Comparison of ENCODE assay signal across 34 cellular contexts in the genomic region with DNA sequence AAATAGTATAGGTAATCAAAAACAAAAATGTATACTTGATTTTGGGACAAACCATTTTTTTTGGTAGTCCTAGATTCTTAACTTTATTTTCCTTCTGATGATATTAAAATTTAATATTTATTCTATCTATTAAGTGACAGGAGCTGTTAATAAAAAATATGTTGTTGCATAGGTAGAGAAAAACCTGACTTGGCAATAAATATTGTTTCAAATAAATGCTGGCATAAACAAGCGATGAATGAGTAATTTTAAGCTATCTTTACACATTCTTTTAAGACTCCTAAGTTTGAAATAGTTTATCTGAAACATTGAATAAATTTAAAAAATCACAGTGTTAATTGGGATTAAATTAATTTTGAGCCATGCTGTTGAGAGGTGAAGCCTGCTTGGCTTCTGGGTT.
"Had no signal": no experiment of that assay in that cellular context is flagged by ENCODE, and none has a peak within 500 bp of the region (broad histone marks: within the 10 kb centered on the region; RNA-seq: fewer than 3 reads in every experiment).

No MANE protein-coding gene starts in this region.

- FAIRE-seq: astrocyte, bronchial epithelial cell had no signal

- ATAC-seq: activated naive CD4-positive, alpha-beta T cell treated with anti-CD3 and anti-CD28 coated beads, Interleukin-2, amount 50 U/mL, for 72 hours; activated naive CD8-positive, alpha-beta T cell treated with anti-CD3 and anti-CD28 coated beads, Interleukin-2, amount 50 U/mL, for 24 hours; activated T-cell treated with anti-CD3 and anti-CD28 coated beads, Interleukin-2, amount 50 U/mL, for 4 hours; activated T-cell treated with anti-CD3 and anti-CD28 coated beads, Interleukin-2, amount 50 U/mL, for 72 hours; activated T-helper 17 cell treated with anti-CD3 and anti-CD28 coated beads, Interleukin-2, amount 50 U/mL, for 72 hours; body of pancreas had no signal

- H3K36me3 ChIP-seq: adrenal gland, ascending aorta, brain microvascular endothelial cell, breast epithelium, cardiac muscle cell had no signal

- H3K27me3 ChIP-seq: adrenal gland, ascending aorta, body of pancreas, brain microvascular endothelial cell, breast epithelium, cardiac muscle cell had no signal

- H3K4me3 ChIP-seq: adrenal gland, ascending aorta, body of pancreas, breast epithelium, cardiac muscle cell had no signal

- H3K4me1 ChIP-seq: adrenal gland, ascending aorta, body of pancreas, breast epithelium had no signal

- H3K9me3 ChIP-seq: adrenal gland, ascending aorta, body of pancreas, breast epithelium had no signal

- DNase-seq: activated effector memory CD4-positive, alpha-beta T cell treated with anti-CD3 and anti-CD28 coated beads, Interleukin-2, amount 50 U/mL, for 16 hours; activated effector memory CD4-positive, alpha-beta T cell treated with Interleukin-2 at 50 U/mL for 16 hours; activated gamma-delta T cell; activated gamma-delta T cell treated with Interleukin-2 at 50 U/mL for 16 hours; activated naive CD4-positive, alpha-beta T cell; activated naive CD4-positive, alpha-beta T cell treated with anti-CD3 and anti-CD28 coated beads for 36 hours; activated naive CD4-positive, alpha-beta T cell treated with anti-CD3 and anti-CD28 coated beads, Interleukin-2, amount 10 ng/mL, durations not matched to agents 7 days and 5 days; activated naive CD4-positive, alpha-beta T cell treated with anti-CD3 and anti-CD28 coated beads, Interleukin-2, amount 50 U/mL, for 16 hours; activated naive CD4-positive, alpha-beta T cell treated with Interleukin-2 at 50 U/mL for 16 hours; activated naive CD8-positive, alpha-beta T cell treated with anti-CD3 and anti-CD28 coated beads for 36 hours; activated naive CD8-positive, alpha-beta T cell treated with anti-CD3 and anti-CD28 coated beads, Interleukin-2, amount 10 ng/mL, durations not matched to agents 7 days and 5 days; activated naive CD8-positive, alpha-beta T cell treated with anti-CD3 and anti-CD28 coated beads, Interleukin-2, amount 50 U/mL, for 24 hours; activated T-cell treated with anti-CD3 and anti-CD28 coated beads, Interleukin-2, amount 50 U/mL, for 1 hour; activated T-cell treated with anti-CD3 and anti-CD28 coated beads, Interleukin-2, amount 50 U/mL, for 24 hours; activated T-cell treated with anti-CD3 and anti-CD28 coated beads, Interleukin-2, amount 50 U/mL, for 4 hours; activated T-cell treated with anti-CD3 and anti-CD28 coated beads, Interleukin-2, amount 50 U/mL, for 48 hours; activated T-cell treated with anti-CD3 and anti-CD28 coated beads, Interleukin-2, amount 50 U/mL, for 72 hours; adrenal gland; amniotic stem cell; amygdala; anterior cingulate cortex; aorta; body of pancreas; brain microvascular endothelial cell; caudate nucleus; central memory CD4-positive, alpha-beta T cell; cerebellar nuclear complex had no signal

- H3K27ac ChIP-seq: adrenal gland, ascending aorta, body of pancreas, brain microvascular endothelial cell, breast epithelium, cardiac muscle cell had no signal
